Comparison of ENCODE assay signal across 1 cellular context in the genomic region with DNA sequence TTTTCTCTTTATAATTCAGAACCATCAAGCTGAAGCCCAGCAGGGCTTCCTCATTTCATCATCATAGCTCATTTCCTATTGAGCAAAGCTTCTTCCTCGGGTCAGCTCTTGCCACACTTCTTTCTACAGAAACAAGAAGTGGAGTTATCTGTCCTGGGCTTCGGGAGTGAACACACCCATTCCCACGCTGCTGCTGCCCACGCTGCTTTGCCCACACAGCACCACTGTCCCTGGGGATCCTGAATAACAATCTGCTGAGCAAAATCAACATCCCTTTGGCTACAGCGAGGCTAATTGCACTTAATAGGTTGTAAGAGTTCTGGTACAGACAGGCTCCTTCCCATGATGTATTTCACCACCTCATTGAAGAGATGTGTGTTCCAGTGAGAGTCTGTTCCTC.
TF ChIP-seq lines count a peak whose summit lies in the region.

No MANE protein-coding gene starts in this region.

TF ChIP-seq in IMR-90, 13 proteins besides CTCF, POLR2A, EP300 and RAD21 (continued from another document):
- TF ChIP-seq, protein P1, sequence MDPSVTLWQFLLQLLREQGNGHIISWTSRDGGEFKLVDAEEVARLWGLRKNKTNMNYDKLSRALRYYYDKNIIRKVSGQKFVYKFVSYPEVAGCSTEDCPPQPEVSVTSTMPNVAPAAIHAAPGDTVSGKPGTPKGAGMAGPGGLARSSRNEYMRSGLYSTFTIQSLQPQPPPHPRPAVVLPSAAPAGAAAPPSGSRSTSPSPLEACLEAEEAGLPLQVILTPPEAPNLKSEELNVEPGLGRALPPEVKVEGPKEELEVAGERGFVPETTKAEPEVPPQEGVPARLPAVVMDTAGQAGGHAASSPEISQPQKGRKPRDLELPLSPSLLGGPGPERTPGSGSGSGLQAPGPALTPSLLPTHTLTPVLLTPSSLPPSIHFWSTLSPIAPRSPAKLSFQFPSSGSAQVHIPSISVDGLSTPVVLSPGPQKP (IDR thresholded peaks at IDR 0.05; ENCODE audit: borderline replicate concordance, low read depth, low read length): no peak
